In genomic region chr3:24471480-24471879, GRCh38 we compare ENCODE assay signal across 23 cellular contexts. TPM values are rescaled to one million over a fixed set of nuclear protein-coding genes. Genes with fewer than 3 reads are reported as not detected.
A peak's percentile ranks its signal among the peaks of the same experiment; 100 is the strongest.
DNase-seq lines count a peak whose midpoint lies in the region; ATAC-seq, FAIRE-seq and TF ChIP-seq lines count a peak whose summit lies in the region.
"Had no signal": no experiment of that assay in that cellular context is flagged by ENCODE, and none has a peak within 500 bp of the region (broad histone marks: within the 10 kb centered on the region; RNA-seq: fewer than 3 reads in every experiment).

No MANE protein-coding gene starts in this region.

- no peak for FAIRE-seq in HepG2 (lab: Jason Lieb, UNC)
- FAIRE-seq in GM12892 (lab: Jason Lieb, UNC): no peak
- FAIRE-seq: A204.1, GM12878, GM19239, H1 had no signal

- H3K27me3 ChIP-seq in right lobe of liver: no peaks in the 10 kb centered on the region
- no peaks in the 10 kb centered on the region for H3K27me3 ChIP-seq in HepG2 (ENCODE audit: control insufficient read depth in 1 of 2, insufficient read depth in 2 of 2, low read length in 2 of 2)
- H3K27me3 ChIP-seq in hepatocyte: no peaks in the 10 kb centered on the region
- H3K27me3 ChIP-seq in trophoblast cell (ENCODE audit: insufficient read depth, low read length): no peaks in the 10 kb centered on the region
- H3K27me3 ChIP-seq: BE2C had no signal

- ATAC-seq in right lobe of liver: peak in 3 of 4 donors; percentile 18 to 48 (median 41)
- ATAC-seq in HepG2: no peak
- no peak for ATAC-seq in HG02642 (IDR thresholded peaks at IDR 0.05; ENCODE audit: poor library complexity, unreplicated experiment)
- ATAC-seq: GM12878 had no signal

- no peak overlapping the region for H3K9ac ChIP-seq in HepG2 (ENCODE audit: insufficient read depth, low read depth, low read length)
- peak overlapping the region; percentile 46 for H3K9ac ChIP-seq in trophoblast cell (ENCODE audit: low read length)

- BruUV-seq in HepG2 (replicated peaks; lab: Mats Ljungman, UMichigan): no TSS peak

- peak overlapping the region; percentile 75 for H3K23ac ChIP-seq in trophoblast cell (ENCODE audit: low read length)

- no peak overlapping the region for H3K18ac ChIP-seq in trophoblast cell (ENCODE audit: low read length)

- peaks cover 2% of the 10 kb centered on the region for H3K79me1 ChIP-seq in trophoblast cell (ENCODE audit: low read length)

- in situ Hi-C loops in HepG2 (cut with HindIII; ENCODE audit: extremely low pct_ligation_motif_present, low pct_unique_long_range_greater_than_20kb): no loop called here

- CTCF ChIA-PET in HepG2 (lab: Yijun Ruan, JAX; ENCODE audit: low intra/inter-chr PET ratio, low total read pairs): no interaction called here

- no peak overlapping the region for H4K8ac ChIP-seq in trophoblast cell (ENCODE audit: low read depth, low read length)

- H3K9me3 ChIP-seq in right lobe of liver: no peaks in the 10 kb centered on the region
- no peaks in the 10 kb centered on the region for H3K9me3 ChIP-seq in HepG2 (ENCODE audit: low read length)
- no peaks in the 10 kb centered on the region for H3K9me3 ChIP-seq in hepatocyte (ENCODE audit: low read depth)
- H3K9me3 ChIP-seq in trophoblast cell (ENCODE audit: insufficient read depth, low read depth, low read length): no peaks in the 10 kb centered on the region
- H3K9me3 ChIP-seq: BE2C had no signal

- TF ChIP-seq RAD21 in HepG2 (CRISPR knock-in tag; IDR thresholded peaks at IDR 0.05): no peak

- H3K27ac ChIP-seq in right lobe of liver (no peak overlapping the region), HepG2 (ENCODE audit: extremely low read length, insufficient read depth, low read length) (no peak overlapping the region), hepatocyte (peak overlapping the region; percentile 30), trophoblast cell (ENCODE audit: low read depth, low read length) (peak overlapping the region; percentile 57)

- no peak overlapping the region for H4K12ac ChIP-seq in trophoblast cell (ENCODE audit: low read depth, low read length)

- H4K20me1 ChIP-seq in HepG2 (ENCODE audit: insufficient read depth, low read length) (no peaks in the 10 kb centered on the region), hepatocyte (ENCODE audit: insufficient read depth, poor library complexity, severe bottlenecking) (no peaks in the 10 kb centered on the region)

- H2BK120ac ChIP-seq in trophoblast cell (ENCODE audit: insufficient read depth, low read length, poor library complexity): peak overlapping the region; percentile 83

- peaks cover 0 to 8% (median 4%) of the 10 kb centered on the region in 4 donors for H3K4me1 ChIP-seq in right lobe of liver
- H3K4me1 ChIP-seq in HepG2 (ENCODE audit: insufficient read depth, low read length): peaks cover 6% of the 10 kb centered on the region; the same call in 1 of the 2 replicates
- H3K4me1 ChIP-seq in hepatocyte (ENCODE audit: insufficient read depth): no peaks in the 10 kb centered on the region
- H3K4me1 ChIP-seq in trophoblast cell (ENCODE audit: control insufficient read depth in 1 of 2, insufficient read depth in 2 of 2, low read length in 2 of 2): peaks cover 4 to 7% of the 10 kb centered on the region in 2 experiments
- H3K4me1 ChIP-seq: BE2C had no signal

- H3K4me3 ChIP-seq in right lobe of liver (no peak overlapping the region), HepG2 (replicated peaks in 1 of 3; ENCODE audit: insufficient read depth in 1 of 3, low read depth in 2 of 3, low read length in 3 of 3) (no peak overlapping the region), hepatocyte (no peak overlapping the region), trophoblast cell (ENCODE audit: low read depth, low read length) (no peak overlapping the region)
- H3K4me3 ChIP-seq: GM12878 had no signal

- no peak overlapping the region for H2BK12ac ChIP-seq in trophoblast cell (ENCODE audit: low read length)

- 50% methylated on average over 1 of the region's 1 CpG for WGBS in right lobe of liver (ENCODE audit: insufficient coverage, low coverage, low lambda C conversion rate, missing lambda C conversion rate)
- 95% methylated on average over 1 of the region's 1 CpG for WGBS in HepG2 (ENCODE audit: low lambda C conversion rate)
- 90% methylated on average over 1 of the region's 1 CpG for WGBS in hepatocyte (ENCODE audit: low lambda C conversion rate, missing lambda C conversion rate)
- no CpG with 5 or more reads among the region's 1 CpG for WGBS in trophoblast cell (ENCODE audit: extremely low coverage, insufficient coverage, insufficient read length)

- TF ChIP-seq CTCF in right lobe of liver (IDR thresholded peaks at IDR 0.05): no peak
- TF ChIP-seq CTCF in HepG2 (CRISPR knock-in tag; IDR thresholded peaks at IDR 0.05): no peak
- TF ChIP-seq CTCF in hepatocyte (IDR thresholded peaks at IDR 0.05; ENCODE audit: poor library complexity): no peak

- peak overlapping the region; percentile 69 for H2BK5ac ChIP-seq in trophoblast cell (ENCODE audit: low read depth, low read length, poor library complexity)

- H3K4ac ChIP-seq in trophoblast cell (ENCODE audit: low read depth, low read length): no peak overlapping the region

- POLR2A ChIA-PET in HepG2 (lab: Yijun Ruan, JAX): no interaction called here

- intact Hi-C loops in right lobe of liver (cut with DNase I) (no loop called here), HepG2 (cut with micrococcal nuclease; ENCODE audit: unreplicated experiment) (no loop called here)

- H2AFZ ChIP-seq in HepG2 (ENCODE audit: low read length) (no peak overlapping the region), hepatocyte (no peak overlapping the region), trophoblast cell (ENCODE audit: insufficient read depth, low read length, poor library complexity) (no peak overlapping the region)

- H3K36me3 ChIP-seq in right lobe of liver (no peaks in the 10 kb centered on the region), HepG2 (replicated peaks in 1 of 2; ENCODE audit: control insufficient read depth in 1 of 2, insufficient read depth in 2 of 2, low read length in 2 of 2) (no peaks in the 10 kb centered on the region; a peak in 1 of 5 replicates), hepatocyte (replicated peaks; ENCODE audit: insufficient read depth, low read depth) (no peaks in the 10 kb centered on the region), trophoblast cell (ENCODE audit: control insufficient read depth in 1 of 2, insufficient read depth in 2 of 2, low read length in 2 of 2) (no peaks in the 10 kb centered on the region)
- H3K36me3 ChIP-seq: BE2C had no signal

- H2AK5ac ChIP-seq in trophoblast cell (ENCODE audit: low read length): no peak overlapping the region

- TF ChIP-seq POLR2A in right lobe of liver (IDR thresholded peaks at IDR 0.05) (no peak), HepG2 (IDR thresholded peaks at IDR 0.05; ENCODE audit: insufficient read depth in 1 of 2, low read depth in 2 of 2, low read length in 2 of 2) (no peak), GM12892 (IDR thresholded peaks at IDR 0.05; ENCODE audit: low read depth, low read length) (no peak)

- H3K79me2 ChIP-seq in HepG2 (ENCODE audit: insufficient read depth, low read length): peaks cover 31% of the 10 kb centered on the region
- peaks cover 81% of the 10 kb centered on the region for H3K79me2 ChIP-seq in hepatocyte
- peaks cover 1% of the 10 kb centered on the region for H3K79me2 ChIP-seq in trophoblast cell (ENCODE audit: control insufficient read depth, insufficient read depth, low read length, poor library complexity)

- H3K4me2 ChIP-seq in HepG2 (ENCODE audit: low read depth, low read length): no peak overlapping the region
- H3K4me2 ChIP-seq in hepatocyte: no peak overlapping the region
- H3K4me2 ChIP-seq in trophoblast cell (ENCODE audit: low read length): no peak overlapping the region

- H3K14ac ChIP-seq in trophoblast cell (ENCODE audit: low read length): no peak overlapping the region

- TF ChIP-seq EP300 in HepG2 (IDR thresholded peaks at IDR 0.05; ENCODE audit: low read depth in 2 of 2, low read length in 2 of 2): no peak
- TF ChIP-seq EP300 in HepG2 (CRISPR knock-in tag; IDR thresholded peaks at IDR 0.05; ENCODE audit: borderline replicate concordance): no peak

- DNase-seq in right lobe of liver: no peak
- no peak for DNase-seq in HepG2 (ENCODE audit: low spot score)
- no peak for DNase-seq in hepatocyte (ENCODE audit: low spot score)
- peak in 1 of 2 donors; percentile 62 for DNase-seq in trophoblast cell
- DNase-seq in GM12892 (ENCODE audit: insufficient read length): no peak
- DNase-seq in activated CD4-positive, alpha-beta T cell treated with anti-CD3 and anti-CD28 coated beads, Interleukin-2, amount 50 U/mL, for 48 hours: no peak
- DNase-seq: ACHN; BE2C; C1 segment of cervical spinal cord; CD4-positive, CD25-positive, alpha-beta regulatory T cell; CD8-positive, alpha-beta memory T cell; COR-L47; DMS 273 treated with DMSO at 0.1 percent for 48 hours; DMS53; DND-41; EL; H9 had no signal

- no peaks in the 10 kb centered on the region for H3K9me2 ChIP-seq in hepatocyte (replicated peaks; ENCODE audit: insufficient read depth)

- H4K91ac ChIP-seq in trophoblast cell (ENCODE audit: low read depth, low read length): no peak overlapping the region

RNA-seq across cellular contexts. Expression of gene THRB, which starts 23.2 kb away (rescaled TPM):
- total RNA-seq in right lobe of liver: 10 to 100 TPM; 14.5 to 29.5 (median 17.3) TPM
- 22.7 and 30.1 TPM in 2 replicates for total RNA-seq in HepG2 (2016; rRNA removed; fragmentation: Illumina TruSeq; extraction: Trizol)
- total RNA-seq in HepG2 (2016; cell fraction: cytosol; rRNA removed; fragmentation: Illumina TruSeq; extraction: Trizol; ENCODE audit: low read depth): 9.2 and 10.9 TPM in 2 replicates
- total RNA-seq in HepG2 (2016; cell fraction: insoluble cytoplasmic fraction; rRNA removed; fragmentation: Illumina TruSeq; extraction: Trizol): 20.4 and 24.3 TPM in 2 replicates
- total RNA-seq in HepG2 (2016; cell fraction: membrane; rRNA removed; fragmentation: Illumina TruSeq; extraction: Trizol): 16.1 and 18.6 TPM in 2 replicates
- total RNA-seq in HepG2 (2016; cell fraction: nucleus; rRNA removed; fragmentation: Illumina TruSeq; extraction: Trizol): 40.5 and 40.8 TPM in 2 replicates
- polyA plus RNA-seq in HepG2 (2011; rRNA removed): 4.3 and 4.7 TPM in 2 replicates
- polyA plus RNA-seq in HepG2 (2011; cell fraction: cytosol; rRNA removed): 3.0 and 4.0 TPM in 2 replicates
- 6.1 and 7.0 TPM in 2 replicates for polyA plus RNA-seq in HepG2 (2011; cell fraction: nucleus; rRNA removed)
- 7.5 and 9.3 TPM in 2 replicates for polyA plus RNA-seq in HepG2 (2012)
- polyA plus RNA-seq in HepG2 (2016; cell fraction: cytosol; fragmentation: Illumina TruSeq; extraction: Trizol; ENCODE audit: low read depth): 3.5 and 4.3 TPM in 2 replicates
- 14.8 and 17.3 TPM in 2 replicates for polyA plus RNA-seq in HepG2 (2016; cell fraction: insoluble cytoplasmic fraction; fragmentation: Illumina TruSeq; extraction: Trizol; ENCODE audit: low read depth)
- polyA plus RNA-seq in HepG2 (2016; cell fraction: membrane; fragmentation: Illumina TruSeq; extraction: Trizol; ENCODE audit: low read depth): 6.5 and 6.7 TPM in 2 replicates
- polyA plus RNA-seq in HepG2 (2016; cell fraction: nucleus; fragmentation: Illumina TruSeq; extraction: Trizol; ENCODE audit: insufficient read depth, low read depth): 14.6 and 17.3 TPM in 2 replicates
- 3.3 and 9.4 TPM in 2 replicates for polyA minus RNA-seq in HepG2 (2011; rRNA and poly(A)+ RNA removed; ENCODE audit: low replicate concordance)
- 8.1 and 8.3 TPM in 2 replicates for polyA minus RNA-seq in HepG2 (2011; cell fraction: cytosol; rRNA and poly(A)+ RNA removed)
- polyA minus RNA-seq in HepG2 (2011; cell fraction: nucleus; rRNA and poly(A)+ RNA removed): 45.8 and 47.3 TPM in 2 replicates
- 60.0 and 66.4 TPM in 2 replicates for total RNA-seq in hepatocyte
- polyA plus RNA-seq in hepatocyte: 26.8 and 28.1 TPM in 2 replicates
- 27.4 and 28.6 TPM in 2 replicates for polyA plus RNA-seq in trophoblast cell (2013)
- polyA plus RNA-seq in GM12892 (2012; ENCODE audit: missing spikeins): not detected
- total RNA-seq: CD8-positive, alpha-beta memory T cell; G401 had no signal
- polyA plus RNA-seq: CD4-positive, CD25-positive, alpha-beta regulatory T cell; CD8-positive, alpha-beta memory T cell; GM12878 had no signal

Comparison
In these comparisons a context has a peak if more than half of its experiments do, and no peak if none do; other contexts are left out.
1. ATAC-seq: peak in right lobe of liver (3 of 4); none in HepG2 (single experiment) and HG02642 (single experiment).
2. H3K27ac ChIP-seq: peak in hepatocyte (single experiment) and trophoblast cell (single experiment); none in right lobe of liver (0 of 3) and HepG2 (single experiment).